8 cellular contexts compared by ENCODE assay signal in genomic region chr9:127735530-127736176, GRCh38. TPM values are rescaled to one million over a fixed set of nuclear protein-coding genes. Genes with fewer than 3 reads are reported as not detected.
A peak's percentile ranks its signal among the peaks of the same experiment; 100 is the strongest.
DNase-seq lines count a peak whose midpoint lies in the region; ATAC-seq and TF ChIP-seq lines count a peak whose summit lies in the region.

No MANE protein-coding gene starts in this region.

- CTCF ChIA-PET in MCF 10A (lab: Yijun Ruan, JAX): interaction anchor here (0.7 to 4.2 kb wide), 27 partner anchors 10 to 352 kb away, joined by 3 to 53 read pairs (median 5); partner anchors contain the start of genes CDK9, PTRH1 and TTC16

- peaks cover 6% of the 10 kb centered on the region for H3K36me3 Mint-ChIP-seq in MCF 10A (ENCODE audit: insufficient read depth, unreplicated experiment)
- H3K36me3 Mint-ChIP-seq in progenitor cell of endocrine pancreas (ENCODE audit: insufficient read depth): no peaks in the 10 kb centered on the region

- DNase-seq in MCF 10A (ENCODE audit: unreplicated experiment) (no peak), progenitor cell of endocrine pancreas (ENCODE audit: low spot score, unreplicated experiment) (no peak), NCI-H2081 treated with DMSO at 0.1 percent for 48 hours (lab: John Stamatoyannopoulos, UW) (no peak), middle frontal gyrus (ENCODE audit: extremely low spot score, low spot score) (no peak), NCI-H2196 (lab: John Stamatoyannopoulos, UW; ENCODE audit: unreplicated experiment) (no peak)
- no peak for DNase-seq in activated CD8-positive, alpha-beta memory T cell treated with anti-CD3 and anti-CD28 coated beads for 24 hours

- H3K9me3 Mint-ChIP-seq in MCF 10A (ENCODE audit: unreplicated experiment): no peaks in the 10 kb centered on the region
- no peaks in the 10 kb centered on the region for H3K9me3 Mint-ChIP-seq in progenitor cell of endocrine pancreas (ENCODE audit: low read depth)

- TF ChIP-seq CTCF in MCF 10A (IDR thresholded peaks at IDR 0.05; ENCODE audit: unreplicated experiment) (no peak), progenitor cell of endocrine pancreas (IDR thresholded peaks at IDR 0.05; ENCODE audit: unreplicated experiment) (no peak)

- no TSS peak for BruUV-seq in MCF 10A (replicated peaks; lab: Mats Ljungman, UMichigan)

- intact Hi-C loops in MCF 10A (cut with micrococcal nuclease): loop anchor here (1.0 kb wide), 3 partner anchors 50 to 186 kb away; no protein-coding TSS in a partner anchor

- H3K4me3 Mint-ChIP-seq in MCF 10A (ENCODE audit: unreplicated experiment) (peak overlapping the region; percentile 74), progenitor cell of endocrine pancreas (ENCODE audit: low read depth) (peak overlapping the region; percentile 86)

- ATAC-seq in GM18873 (IDR thresholded peaks at IDR 0.05; ENCODE audit: low FRiP score, unreplicated experiment) (peak; percentile 3), HG02970 (IDR thresholded peaks at IDR 0.05; ENCODE audit: low FRiP score, unreplicated experiment) (peak; percentile 3)

- H3K27me3 Mint-ChIP-seq in MCF 10A (ENCODE audit: insufficient read depth, unreplicated experiment) (no peaks in the 10 kb centered on the region), progenitor cell of endocrine pancreas (peaks cover 3% of the 10 kb centered on the region)

- H3K27ac Mint-ChIP-seq in MCF 10A (ENCODE audit: low read depth, unreplicated experiment) (peak overlapping the region; percentile 22), progenitor cell of endocrine pancreas (peak overlapping the region; percentile 92)

- H3K4me1 Mint-ChIP-seq in MCF 10A (ENCODE audit: insufficient read depth, unreplicated experiment): no peaks in the 10 kb centered on the region
- H3K4me1 Mint-ChIP-seq in progenitor cell of endocrine pancreas (ENCODE audit: low read depth): no peaks in the 10 kb centered on the region

- POLR2A ChIA-PET in MCF 10A (lab: Yijun Ruan, JAX): interaction anchor here (0.7 to 1.9 kb wide), 16 partner anchors 10 to 202 kb away, joined by 3 to 37 read pairs (median 6); partner anchors contain the start of genes CDK9, DPM2, PTRH1 and ST6GALNAC6

RNA-seq across cellular contexts. Expression of gene TOR2A, which starts 0.6 kb away (rescaled TPM):
- total RNA-seq in MCF 10A (2022): 8.4 and 11.3 TPM in 2 replicates
- total RNA-seq in progenitor cell of endocrine pancreas: 21.8 and 24.2 TPM in 2 replicates

RNA-seq across cellular contexts. Expression of gene TTC16, which starts 19.8 kb away (rescaled TPM):
- total RNA-seq in MCF 10A (2022): 0.19 and 0.32 TPM in 2 replicates
- total RNA-seq in progenitor cell of endocrine pancreas: 0.07 TPM in 1 of 2 replicates, not detected in the other

RNA-seq across cellular contexts. Expression of gene PTRH1, which starts 20.2 kb away (rescaled TPM):
- 35.2 and 37.8 TPM in 2 replicates for total RNA-seq in MCF 10A (2022)
- total RNA-seq in progenitor cell of endocrine pancreas: 11.3 and 11.9 TPM in 2 replicates

RNA-seq across cellular contexts. Expression of gene CFAP157, which starts 28.9 kb away (rescaled TPM):
- not detected in 2 replicates for total RNA-seq in MCF 10A (2022)
- total RNA-seq in progenitor cell of endocrine pancreas: 1.2 and 1.3 TPM in 2 replicates

RNA-seq across cellular contexts. Expression of gene SH2D3C, which starts 42.8 kb away (rescaled TPM):
- total RNA-seq in MCF 10A (2022) (not detected in 2 replicates), progenitor cell of endocrine pancreas (2.0 and 2.6 TPM in 2 replicates)
